ENCODE assay signal across 24 cellular contexts in the genomic region with DNA sequence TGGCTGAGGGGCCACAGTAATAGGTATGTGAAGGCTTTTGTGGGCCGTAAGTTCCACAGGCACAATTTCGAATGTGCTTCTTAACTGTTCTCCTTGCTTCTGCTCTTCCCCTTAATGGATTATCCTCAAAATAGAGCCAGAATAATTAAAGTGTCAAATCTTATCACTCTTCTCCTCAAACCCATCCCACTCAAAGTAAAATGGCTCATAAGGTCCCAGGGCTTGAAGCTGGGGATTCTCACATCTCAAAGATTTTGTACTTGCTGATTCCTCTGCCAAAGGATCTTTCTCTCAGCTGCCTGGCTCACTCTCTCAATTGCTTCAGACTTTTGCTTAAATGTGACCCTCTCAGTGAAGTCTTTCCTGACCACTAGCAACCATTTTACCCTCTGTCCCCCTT. TPM values are rescaled to one million over a fixed set of nuclear protein-coding genes. Genes with fewer than 3 reads are reported as not detected.
"Had no signal": no experiment of that assay in that cellular context is flagged by ENCODE, and none has a peak within 500 bp of the region (broad histone marks: within the 10 kb centered on the region; RNA-seq: fewer than 3 reads in every experiment).

No MANE protein-coding gene starts in this region.

- H3K27me3 ChIP-seq: dorsolateral prefrontal cortex, esophagus muscularis mucosa, foreskin keratinocyte, gastroesophageal sphincter, heart left ventricle, hepatocyte had no signal

- H2AFZ ChIP-seq: hepatocyte had no signal

- H3K79me2 ChIP-seq: hepatocyte had no signal

- H3K4me3 ChIP-seq: coronary artery, dorsolateral prefrontal cortex, esophagus muscularis mucosa, gastroesophageal sphincter, heart left ventricle, hepatocyte, lower lobe of right lung, mucosa of descending colon had no signal

- H3K4me1 Mint-ChIP-seq: immature natural killer cell, naive B cell had no signal

- H3K27ac ChIP-seq: coronary artery, dorsolateral prefrontal cortex, esophagus muscularis mucosa, foreskin keratinocyte, gastroesophageal sphincter, heart left ventricle, hepatocyte, lower lobe of right lung had no signal

- H3K4me1 ChIP-seq: esophagus muscularis mucosa, foreskin keratinocyte, gastroesophageal sphincter, heart left ventricle, lower lobe of right lung had no signal

- H3K4me2 ChIP-seq: hepatocyte had no signal

- DNase-seq: dermis blood vessel endothelial cell; dorsolateral prefrontal cortex; effector CD4-positive, alpha-beta T cell; effector memory CD4-positive, alpha-beta T cell; foreskin keratinocyte; heart left ventricle; hypothalamus; immature natural killer cell; islet precursor cell; kidney; kidney glomerular epithelial cell; left colon; left ventricle myocardium superior; lower lobe of right lung; mesenchymal stem cell; mucosa of descending colon; naive B cell had no signal

- ATAC-seq: foreskin keratinocyte, gastroesophageal sphincter, heart left ventricle, left colon, left lobe of liver, left ventricle myocardium superior, lower lobe of right lung, mucosa of descending colon had no signal

- H3K36me3 ChIP-seq: esophagus muscularis mucosa, gastroesophageal sphincter, heart left ventricle, lower lobe of right lung had no signal

- H3K4me3 Mint-ChIP-seq: immature natural killer cell, mesothelial cell of epicardium, naive B cell had no signal

- H3K27ac Mint-ChIP-seq: immature natural killer cell, mesothelial cell of epicardium, naive B cell had no signal

- H3K9me3 Mint-ChIP-seq: mesothelial cell of epicardium had no signal

- H3K36me3 Mint-ChIP-seq: immature natural killer cell, naive B cell had no signal

RNA-seq across cellular contexts. Expression of gene ADAMTS3, which starts 16.6 kb away (rescaled TPM):
- total RNA-seq: myocyte had no signal
- polyA plus RNA-seq: immature natural killer cell had no signal
